Comparison of ENCODE assay signal across 15 cellular contexts in the genomic region with DNA sequence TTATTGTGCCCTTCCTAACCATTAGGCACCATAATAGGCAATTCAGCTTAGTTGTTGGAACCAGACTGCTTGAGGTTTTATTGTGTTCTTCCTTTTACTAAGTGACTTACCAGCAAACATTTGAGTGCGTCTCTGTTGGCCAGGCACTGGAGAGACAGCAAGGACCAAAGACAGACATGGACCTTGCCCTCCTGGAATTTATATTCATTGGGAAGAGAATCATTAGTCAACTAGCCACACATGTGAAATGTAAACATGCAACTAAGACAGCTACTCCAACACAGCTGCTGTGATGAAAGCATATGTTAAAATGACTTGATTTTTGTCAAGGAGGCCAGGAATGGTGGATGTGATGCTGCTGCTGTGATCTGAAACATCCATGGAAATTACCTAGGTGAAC.
"Had no signal": no experiment of that assay in that cellular context is flagged by ENCODE, and none has a peak within 500 bp of the region (broad histone marks: within the 10 kb centered on the region; RNA-seq: fewer than 3 reads in every experiment).

No MANE protein-coding gene starts in this region.

- H3K4me3 ChIP-seq: lower lobe of right lung, testis, upper lobe of right lung had no signal

- H3K4me3 Mint-ChIP-seq: activated B cell treated with CpG ODN at 0.5 μM for 24 hours; activated CD4-positive, alpha-beta T cell treated with anti-CD3 and anti-CD28 coated beads, Interleukin-2, amount 10 ng/mL, durations not matched to agents 7 days and 5 days; activated CD8-positive, alpha-beta memory T cell treated with anti-CD3 and anti-CD28 coated beads, Interleukin-2, amount 10 ng/mL, durations not matched to agents 7 days and 5 days; activated naive CD8-positive, alpha-beta T cell treated with anti-CD3 and anti-CD28 coated beads, Interleukin-2, amount 10 ng/mL, durations not matched to agents 7 days and 5 days; activated T-cell treated with anti-CD3 and anti-CD28 coated beads, Interleukin-2, amount 50 U/mL, for 4 hours; nephron; stimulated activated naive CD8-positive, alpha-beta T cell treated with anti-CD3 and anti-CD28 coated beads, Interleukin-15, amount 100 ng/mL, for 72 hours had no signal

- H3K9me3 Mint-ChIP-seq: activated B cell treated with CpG ODN at 0.5 μM for 24 hours; activated CD4-positive, alpha-beta T cell treated with anti-CD3 and anti-CD28 coated beads, Interleukin-2, amount 10 ng/mL, durations not matched to agents 7 days and 5 days; activated naive CD8-positive, alpha-beta T cell treated with anti-CD3 and anti-CD28 coated beads, Interleukin-2, amount 10 ng/mL, durations not matched to agents 7 days and 5 days; activated T-cell treated with anti-CD3 and anti-CD28 coated beads, Interleukin-2, amount 50 U/mL, for 4 hours; nephron; stimulated activated naive CD8-positive, alpha-beta T cell treated with anti-CD3 and anti-CD28 coated beads, Interleukin-15, amount 100 ng/mL, for 72 hours had no signal

- H3K4me1 ChIP-seq: testis had no signal

- ATAC-seq: activated CD8-positive, alpha-beta memory T cell treated with anti-CD3 and anti-CD28 coated beads, Interleukin-2, amount 10 ng/mL, durations not matched to agents 7 days and 5 days; activated T-cell treated with anti-CD3 and anti-CD28 coated beads, Interleukin-2, amount 50 U/mL, for 4 hours; lower lobe of right lung; stimulated activated naive CD8-positive, alpha-beta T cell treated with anti-CD3 and anti-CD28 coated beads, Interleukin-15, amount 100 ng/mL, for 72 hours; upper lobe of right lung had no signal

- H3K27me3 Mint-ChIP-seq: activated B cell treated with CpG ODN at 0.5 μM for 24 hours; activated CD4-positive, alpha-beta T cell treated with anti-CD3 and anti-CD28 coated beads, Interleukin-2, amount 10 ng/mL, durations not matched to agents 7 days and 5 days; activated CD8-positive, alpha-beta memory T cell treated with anti-CD3 and anti-CD28 coated beads, Interleukin-2, amount 10 ng/mL, durations not matched to agents 7 days and 5 days; activated naive CD8-positive, alpha-beta T cell treated with anti-CD3 and anti-CD28 coated beads, Interleukin-2, amount 10 ng/mL, durations not matched to agents 7 days and 5 days had no signal

- H3K27ac ChIP-seq: lower lobe of right lung, testis, upper lobe of right lung had no signal

- H3K9me3 ChIP-seq: lower lobe of right lung, testis, upper lobe of right lung had no signal

- H3K27ac Mint-ChIP-seq: activated B cell treated with CpG ODN at 0.5 μM for 24 hours; activated CD4-positive, alpha-beta T cell treated with anti-CD3 and anti-CD28 coated beads, Interleukin-2, amount 10 ng/mL, durations not matched to agents 7 days and 5 days; activated CD8-positive, alpha-beta memory T cell treated with anti-CD3 and anti-CD28 coated beads, Interleukin-2, amount 10 ng/mL, durations not matched to agents 7 days and 5 days; activated naive CD8-positive, alpha-beta T cell treated with anti-CD3 and anti-CD28 coated beads, Interleukin-2, amount 10 ng/mL, durations not matched to agents 7 days and 5 days; stimulated activated naive CD8-positive, alpha-beta T cell treated with anti-CD3 and anti-CD28 coated beads, Interleukin-15, amount 100 ng/mL, for 72 hours had no signal

- H3K27me3 ChIP-seq: testis, upper lobe of right lung had no signal

- DNase-seq: activated B cell treated with CpG ODN at 0.5 μM for 24 hours; activated CD4-positive, alpha-beta T cell treated with anti-CD3 and anti-CD28 coated beads, Interleukin-2, amount 10 ng/mL, durations not matched to agents 7 days and 5 days; activated CD8-positive, alpha-beta memory T cell treated with anti-CD3 and anti-CD28 coated beads, Interleukin-2, amount 10 ng/mL, durations not matched to agents 7 days and 5 days; activated gamma-delta T cell treated with Interleukin-2 at 50 U/mL for 16 hours; activated naive CD8-positive, alpha-beta T cell treated with anti-CD3 and anti-CD28 coated beads, Interleukin-2, amount 10 ng/mL, durations not matched to agents 7 days and 5 days; activated T-cell treated with anti-CD3 and anti-CD28 coated beads, Interleukin-2, amount 50 U/mL, for 4 hours; anterior cingulate cortex; lower lobe of right lung; occipital lobe; stimulated activated CD4-positive, alpha-beta T cell treated with anti-CD3 and anti-CD28 coated beads, Interleukin-4, amount 100 ng/mL, for 24 hours; stimulated activated naive CD8-positive, alpha-beta T cell treated with anti-CD3 and anti-CD28 coated beads, Interleukin-15, amount 100 ng/mL, for 72 hours; T-helper 2 cell; testis; upper lobe of right lung had no signal
